In genomic region chr2:27185331-27186026, GRCh38 we compare ENCODE assay signal across 10 cellular contexts. TPM values are rescaled to one million over a fixed set of nuclear protein-coding genes. Genes with fewer than 3 reads are reported as not detected.
DNase-seq lines count a peak whose midpoint lies in the region; ATAC-seq and TF ChIP-seq lines count a peak whose summit lies in the region.
"Had no signal": no experiment of that assay in that cellular context is flagged by ENCODE, and none has a peak within 500 bp of the region (broad histone marks: within the 10 kb centered on the region; RNA-seq: fewer than 3 reads in every experiment).

No MANE protein-coding gene starts in this region.

- ATAC-seq in WTC11 (no peak), left lobe of liver (peak; percentile 89), natural killer cell (no peak), HG03565 (IDR thresholded peaks at IDR 0.05; ENCODE audit: unreplicated experiment) (no peak)

- peak overlapping the region; percentile 59 to 66 for H3K27ac ChIP-seq in tibial artery

- no peaks in the 10 kb centered on the region for H3K4me1 Mint-ChIP-seq in WTC11
- no peaks in the 10 kb centered on the region for H3K4me1 Mint-ChIP-seq in natural killer cell

- H3K36me3 ChIP-seq in tibial artery: no peaks in the 10 kb centered on the region

- POLR2A ChIA-PET in WTC11 (lab: Charles Lee): no interaction called here

- H3K9me3 Mint-ChIP-seq in WTC11: 0 out of 2 replicates have a peak, but pooled peaks cover 5% of the 10 kb centered on the region
- H3K9me3 Mint-ChIP-seq in natural killer cell: no peaks in the 10 kb centered on the region
- H3K9me3 Mint-ChIP-seq: T-helper 1 cell treated with Interleukin-12 subunit alpha and Interleukin-12 subunit beta and Interleukin-4 antibody, amounts not matched to agents 30 μg/mL and 1 μg/mL, for 36 hours had no signal

- H3K27me3 Mint-ChIP-seq in WTC11 (ENCODE audit: low read depth) (peaks cover 6% of the 10 kb centered on the region), natural killer cell (ENCODE audit: low read depth in 2 of 2) (peaks cover 14 to 28% of the 10 kb centered on the region in 2 donors)

- TF ChIP-seq CTCF in WTC11 (IDR thresholded peaks at IDR 0.05): no peak
- no peak for TF ChIP-seq CTCF in tibial artery (IDR thresholded peaks at IDR 0.05)
- no peak for TF ChIP-seq CTCF in natural killer cell (IDR thresholded peaks at IDR 0.05)

- peaks cover 0 to 38% (median 1%) of the 10 kb centered on the region in 4 donors for H3K4me1 ChIP-seq in tibial artery

- no peaks in the 10 kb centered on the region for H3K9me3 ChIP-seq in tibial artery

- no peak overlapping the region for H3K4me3 ChIP-seq in tibial artery

- CTCF ChIA-PET in WTC11 (lab: Charles Lee): interaction anchor here (0.6 to 4.1 kb wide), 4 partner anchors 15 to 148 kb away, joined by 3 to 19 read pairs (median 4); no protein-coding TSS in a partner anchor

- H3K27ac Mint-ChIP-seq in WTC11 (no peak overlapping the region), natural killer cell (no peak overlapping the region)
- H3K27ac Mint-ChIP-seq: T-helper 1 cell treated with Interleukin-12 subunit alpha and Interleukin-12 subunit beta and Interleukin-4 antibody, amounts not matched to agents 30 μg/mL and 1 μg/mL, for 36 hours had no signal

- H3K4me3 Mint-ChIP-seq in WTC11 (no peak overlapping the region), natural killer cell (no peak overlapping the region)
- H3K4me3 Mint-ChIP-seq: T-helper 1 cell treated with Interleukin-12 subunit alpha and Interleukin-12 subunit beta and Interleukin-4 antibody, amounts not matched to agents 30 μg/mL and 1 μg/mL, for 36 hours had no signal

- intact Hi-C loops in tibial artery (cut with DNase I; ENCODE audit: low total_unique reads) (no loop called here), natural killer cell (cut with micrococcal nuclease) (no loop called here)

- H3K36me3 Mint-ChIP-seq in WTC11: no peaks in the 10 kb centered on the region
- no peaks in the 10 kb centered on the region for H3K36me3 Mint-ChIP-seq in natural killer cell

- no peaks in the 10 kb centered on the region for H3K27me3 ChIP-seq in tibial artery

- DNase-seq in LHCN-M2 (ENCODE audit: low read depth): peak; percentile 39
- no peak for DNase-seq in WTC11 (ENCODE audit: low spot score)
- DNase-seq in left lobe of liver (ENCODE audit: low spot score): peak; percentile 85
- DNase-seq in tibial artery: peak; percentile 81 to 84
- no peak for DNase-seq in natural killer cell
- no peak for DNase-seq in NCI-H1105 treated with DMSO at 0.1 percent for 48 hours (lab: John Stamatoyannopoulos, UW)
- DNase-seq in iPS-NIHi11 (ENCODE audit: low spot score): no peak

TF ChIP-seq in WTC11, 78 proteins besides CTCF, POLR2A, EP300 and RAD21:
- no peak for TF ChIP-seq FOXP4 (CRISPR knock-in tag; IDR thresholded peaks at IDR 0.05)
- peak; percentile 46; the same call in 1 of the 2 replicates for TF ChIP-seq GABPB1 (CRISPR knock-in tag; IDR thresholded peaks at IDR 0.05)

RNA-seq across cellular contexts. Expression of gene ATRAID, which starts 26.4 kb away (rescaled TPM):
- total RNA-seq in LHCN-M2 (2014; rRNA removed): 180 and 193 TPM in 2 replicates
- 173 TPM for polyA plus RNA-seq in LHCN-M2 (2012)
- 97.2 to 115 TPM (median 109 TPM) in 3 replicates for total RNA-seq in WTC11 (2021)
- 31.8 TPM for total RNA-seq in left lobe of liver
- total RNA-seq in natural killer cell: 10 to 100 TPM; 65.5 to 76.6 (median 76.5) TPM

RNA-seq across cellular contexts. Expression of gene SLC5A6, which starts 26.6 kb away (rescaled TPM):
- total RNA-seq in LHCN-M2 (2014; rRNA removed) (39.6 and 54.5 TPM in 2 replicates), WTC11 (2021) (80.8 to 111 TPM (median 86.4 TPM) in 3 replicates), left lobe of liver (72.6 TPM), natural killer cell (100 to 1,000 TPM in 1 of 3 donors, 10 to 100 TPM in 2; 86.2 to 102 (median 93.7) TPM)
- 17.4 TPM for polyA plus RNA-seq in LHCN-M2 (2012)

RNA-seq across cellular contexts. Expression of gene CAD, which starts 31.7 kb away (rescaled TPM):
- total RNA-seq in LHCN-M2 (2014; rRNA removed) (42.7 and 44.5 TPM in 2 replicates), WTC11 (2021) (145 to 178 TPM (median 150 TPM) in 3 replicates), left lobe of liver (14.9 TPM), natural killer cell (10 to 100 TPM; 21.8 to 26.6 (median 24.0) TPM)
- polyA plus RNA-seq in LHCN-M2 (2012): 34.7 TPM

RNA-seq across cellular contexts. Expression of gene TCF23, which starts 36.7 kb away (rescaled TPM):
- not detected in 2 replicates for total RNA-seq in LHCN-M2 (2014; rRNA removed)
- not detected for polyA plus RNA-seq in LHCN-M2 (2012)
- total RNA-seq in WTC11 (2021): 0.05 to 0.14 TPM (median 0.13 TPM) in 3 replicates
- total RNA-seq in left lobe of liver: 0.10 TPM
- total RNA-seq in natural killer cell: not detected
- total RNA-seq: lung microvascular endothelial cell had no signal

RNA-seq across cellular contexts. Expression of gene PRR30, which starts 46.3 kb away (rescaled TPM):
- total RNA-seq in LHCN-M2 (2014; rRNA removed): not detected in 2 replicates
- polyA plus RNA-seq in LHCN-M2 (2012): not detected
- not detected in 3 replicates for total RNA-seq in WTC11 (2021)
- total RNA-seq in left lobe of liver: not detected
- total RNA-seq in natural killer cell: not detected
- total RNA-seq: lung microvascular endothelial cell had no signal

Comparison
In these comparisons a context has a peak if more than half of its experiments do, and no peak if none do; other contexts are left out.
1. DNase-seq: peak in LHCN-M2 (single experiment), left lobe of liver (single experiment) and tibial artery (2 of 2); none in WTC11 (single experiment), natural killer cell (single experiment), NCI-H1105 treated with DMSO at 0.1 percent for 48 hours (single experiment) and iPS-NIHi11 (single experiment).